ENCODE assay signal across 8 cellular contexts in genomic region chr6:139372326-139373153, GRCh38. TPM values are rescaled to one million over a fixed set of nuclear protein-coding genes. Genes with fewer than 3 reads are reported as not detected.
DNase-seq lines count a peak whose midpoint lies in the region; ATAC-seq and TF ChIP-seq lines count a peak whose summit lies in the region.

No MANE protein-coding gene starts in this region.

- no peak overlapping the region for H3K4me3 ChIP-seq in KMS-11 (IDR thresholded peaks at IDR 0.05; ENCODE audit: insufficient read depth, low read depth, low read length)
- peak overlapping the region; percentile 98 for H3K4me3 ChIP-seq in mononuclear cell (ENCODE audit: low read length)

- peak; percentile 46 for DNase-seq in central memory CD4-positive, alpha-beta T cell
- DNase-seq in NCI-H2107 treated with DMSO at 0.1 percent for 48 hours (lab: John Stamatoyannopoulos, UW; ENCODE audit: unreplicated experiment) (no peak), NCI-H2029 (lab: John Stamatoyannopoulos, UW) (no peak)
- DNase-seq in activated CD4-positive, CD25-positive, alpha-beta regulatory T cell (lab: John Stamatoyannopoulos, UW): no peak

- H3K27me3 ChIP-seq in KMS-11 (ENCODE audit: insufficient read depth, low read depth) (no peaks in the 10 kb centered on the region), mononuclear cell (ENCODE audit: insufficient read depth, low read length) (no peaks in the 10 kb centered on the region)

- H3K36me3 ChIP-seq in KMS-11 (ENCODE audit: insufficient read depth): no peaks in the 10 kb centered on the region

- no peaks in the 10 kb centered on the region for H3K9me3 ChIP-seq in mononuclear cell (ENCODE audit: low read depth, low read length)

- no peak for ATAC-seq in GM18502 (IDR thresholded peaks at IDR 0.05; ENCODE audit: poor library complexity, unreplicated experiment)

- H3K9ac ChIP-seq in KMS-11: peak overlapping the region; percentile 100

- TF ChIP-seq CTCF in C4-2B (conservative IDR thresholded peaks at IDR 0.05) (no peak), KMS-11 (conservative IDR thresholded peaks at IDR 0.05; ENCODE audit: low read depth, low read length) (no peak)

- peaks cover 50% of the 10 kb centered on the region for H3K4me1 ChIP-seq in KMS-11 (ENCODE audit: low read depth, poor library complexity, severe bottlenecking)
- H3K4me1 ChIP-seq in mononuclear cell (ENCODE audit: insufficient read depth, low read length): peaks cover 34% of the 10 kb centered on the region

- peak overlapping the region; percentile 72 for H3K4me2 ChIP-seq in KMS-11

- H4K20me1 ChIP-seq in KMS-11 (ENCODE audit: insufficient read depth): peaks cover 7% of the 10 kb centered on the region

- peak overlapping the region; percentile 96 for H3K27ac ChIP-seq in C4-2B
- peak overlapping the region; percentile 100 for H3K27ac ChIP-seq in KMS-11

- H3K79me2 ChIP-seq in KMS-11 (ENCODE audit: insufficient read depth, low read depth): peaks cover 37% of the 10 kb centered on the region

- no peak overlapping the region for H2AFZ ChIP-seq in KMS-11 (ENCODE audit: low read depth)

RNA-seq across cellular contexts. Expression of gene CITED2, which starts 1.9 kb away (rescaled TPM):
- total RNA-seq in mononuclear cell: 114 TPM
